8 cellular contexts compared by ENCODE assay signal in the genomic region with DNA sequence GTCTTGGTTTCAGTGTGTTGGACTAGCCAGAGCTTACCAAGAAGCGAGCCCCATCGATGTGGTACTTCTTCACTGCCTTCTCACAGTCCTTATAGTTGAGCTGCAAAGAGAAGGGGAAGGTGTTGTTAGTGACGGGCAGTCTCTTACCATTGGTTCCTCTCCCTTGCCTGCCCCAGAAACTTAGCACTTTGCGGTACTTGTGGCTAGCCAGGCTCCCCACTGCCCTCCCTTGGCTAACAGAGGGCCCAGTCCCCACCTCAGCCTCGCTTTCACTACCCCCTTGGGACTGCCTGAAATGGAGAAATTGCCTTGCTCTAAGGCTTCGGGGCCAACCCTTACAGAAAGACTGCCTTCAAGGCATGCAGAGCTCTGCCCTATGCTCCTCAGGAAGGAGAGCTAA.
DNase-seq lines count a peak whose midpoint lies in the region; ATAC-seq and FAIRE-seq lines count a peak whose summit lies in the region.

No MANE protein-coding gene starts in this region.

- H3K4me1 Mint-ChIP-seq in central memory CD8-positive, alpha-beta T cell, result peaks cover 90% of the 10 kb centered on the region

- no peaks in the 10 kb centered on the region for H3K9me3 Mint-ChIP-seq in central memory CD8-positive, alpha-beta T cell

- H3K4me3 Mint-ChIP-seq in central memory CD8-positive, alpha-beta T cell, result peak overlapping the region; percentile 96

- no peaks in the 10 kb centered on the region for H3K27me3 Mint-ChIP-seq in central memory CD8-positive, alpha-beta T cell

- peak; percentile 83 for ATAC-seq in GM21576 (IDR thresholded peaks at IDR 0.05; ENCODE audit: unreplicated experiment)
- peak; percentile 56 for ATAC-seq in central memory CD8-positive, alpha-beta T cell (replicated peaks; ENCODE audit: extremely low read depth, poor library complexity, severe bottlenecking)
- peak; percentile 57 for ATAC-seq in stimulated activated naive CD8-positive, alpha-beta T cell treated with anti-CD3 and anti-CD28 coated beads, Interleukin-15, Interleukin-2, amounts not matched to agents 100 U/mL and 50 U/mL, for 24 hours

- peak overlapping the region; percentile 99 for H3K27ac Mint-ChIP-seq in central memory CD8-positive, alpha-beta T cell (ENCODE audit: low read depth)

- DNase-seq in GM18507 (ENCODE audit: extremely low spot score, insufficient read length, low read depth), result peak; percentile 63
- peak; percentile 65 for DNase-seq in KG1 (lab: John Stamatoyannopoulos, UW)
- peak; percentile 42 to 53 for DNase-seq in central memory CD8-positive, alpha-beta T cell (ENCODE audit: low spot score in 2 of 2)
- DNase-seq in stimulated activated naive CD8-positive, alpha-beta T cell treated with anti-CD3 and anti-CD28 coated beads, Interleukin-15, Interleukin-2, amounts not matched to agents 100 U/mL and 50 U/mL, for 24 hours, result peak; percentile 80
- DNase-seq in cerebellar nuclear complex (lab: John Stamatoyannopoulos, UW), result no peak
- DNase-seq in NCI-H510A treated with DMSO at 0.1 percent for 48 hours (lab: John Stamatoyannopoulos, UW), result no peak
- no peak for DNase-seq in NCI-H748 treated with DMSO at 0.1 percent for 48 hours (lab: John Stamatoyannopoulos, UW)

- FAIRE-seq in GM18507 (lab: Jason Lieb, UNC), result peak; percentile 90

- peaks cover 71% of the 10 kb centered on the region for H3K36me3 Mint-ChIP-seq in central memory CD8-positive, alpha-beta T cell (ENCODE audit: insufficient read depth)

Comparison
In these comparisons a context has a peak if more than half of its experiments do, and no peak if none do; other contexts are left out.
1. DNase-seq: peak in GM18507 (single experiment), KG1 (single experiment), central memory CD8-positive, alpha-beta T cell (2 of 2) and stimulated activated naive CD8-positive, alpha-beta T cell treated with anti-CD3 and anti-CD28 coated beads, Interleukin-15, Interleukin-2, amounts not matched to agents 100 U/mL and 50 U/mL, for 24 hours (single experiment); none in cerebellar nuclear complex (0 of 2), NCI-H510A treated with DMSO at 0.1 percent for 48 hours (single experiment) and NCI-H748 treated with DMSO at 0.1 percent for 48 hours (single experiment).
2. Peak in every context shown above with its lines, with median percentiles within 50 percentile points of each other: ATAC-seq.